ENCODE assay signal across 1 cellular context in the genomic region with DNA sequence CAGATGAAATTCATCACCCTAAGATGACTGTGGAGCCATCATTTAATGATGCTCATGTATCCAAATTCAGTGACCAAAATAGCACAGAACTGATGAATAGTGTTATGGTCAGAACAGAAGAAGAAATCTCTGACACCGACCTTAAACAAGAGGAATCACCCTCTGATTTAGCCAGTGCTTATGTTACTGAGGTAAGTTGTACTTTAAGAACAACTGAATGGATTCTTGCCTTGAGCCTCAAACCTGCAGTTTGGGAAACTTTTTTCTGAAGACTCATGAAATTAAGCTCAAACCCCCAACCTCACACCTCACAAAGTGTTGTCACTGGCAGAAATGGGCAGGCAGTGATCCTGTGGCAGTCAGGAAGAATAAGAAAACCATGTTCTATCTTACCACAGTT.
TF ChIP-seq lines count a peak whose summit lies in the region.

No MANE protein-coding gene starts in this region.

TF ChIP-seq in GM12878, 131 proteins besides CTCF, POLR2A, EP300 and RAD21:
- TF ChIP-seq POLR2AphosphoS5 (IDR thresholded peaks at IDR 0.05; ENCODE audit: low read length) (peak; percentile 35; the same call in 1 of the 2 replicates), CBX3 (IDR thresholded peaks at IDR 0.05; ENCODE audit: borderline replicate concordance, low read depth) (no peak), ZNF384 (IDR thresholded peaks at IDR 0.05; ENCODE audit: borderline replicate concordance, low read depth, low read length) (no peak), E4F1 (IDR thresholded peaks at IDR 0.05; ENCODE audit: borderline replicate concordance, partially characterized antibody) (no peak), POLR2AphosphoS2 (IDR thresholded peaks at IDR 0.05; ENCODE audit: low read depth, low read length) (0 out of 2 replicates have a peak, but pooled peaks have one; percentile 44), SMC3 (IDR thresholded peaks at IDR 0.05; ENCODE audit: borderline replicate concordance, low read length) (no peak), JUNB (IDR thresholded peaks at IDR 0.05) (no peak), CEBPB (IDR thresholded peaks at IDR 0.05; ENCODE audit: borderline replicate concordance in 1 of 2, low read depth in 2 of 2, low read length in 2 of 2) (no peak), CHD1 (IDR thresholded peaks at IDR 0.05; ENCODE audit: low read depth, low read length) (no peak), JUND (IDR thresholded peaks at IDR 0.05; ENCODE audit: low read depth, low read length) (no peak), HDAC2 (IDR thresholded peaks at IDR 0.05) (no peak)
- TF ChIP-seq, protein P1, sequence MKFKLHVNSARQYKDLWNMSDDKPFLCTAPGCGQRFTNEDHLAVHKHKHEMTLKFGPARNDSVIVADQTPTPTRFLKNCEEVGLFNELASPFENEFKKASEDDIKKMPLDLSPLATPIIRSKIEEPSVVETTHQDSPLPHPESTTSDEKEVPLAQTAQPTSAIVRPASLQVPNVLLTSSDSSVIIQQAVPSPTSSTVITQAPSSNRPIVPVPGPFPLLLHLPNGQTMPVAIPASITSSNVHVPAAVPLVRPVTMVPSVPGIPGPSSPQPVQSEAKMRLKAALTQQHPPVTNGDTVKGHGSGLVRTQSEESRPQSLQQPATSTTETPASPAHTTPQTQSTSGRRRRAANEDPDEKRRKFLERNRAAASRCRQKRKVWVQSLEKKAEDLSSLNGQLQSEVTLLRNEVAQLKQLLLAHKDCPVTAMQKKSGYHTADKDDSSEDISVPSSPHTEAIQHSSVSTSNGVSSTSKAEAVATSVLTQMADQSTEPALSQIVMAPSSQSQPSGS (IDR thresholded peaks at IDR 0.05; ENCODE audit: low read length): 0 out of 2 replicates have a peak, but pooled peaks have one; percentile 5
- TF ChIP-seq, protein P2, sequence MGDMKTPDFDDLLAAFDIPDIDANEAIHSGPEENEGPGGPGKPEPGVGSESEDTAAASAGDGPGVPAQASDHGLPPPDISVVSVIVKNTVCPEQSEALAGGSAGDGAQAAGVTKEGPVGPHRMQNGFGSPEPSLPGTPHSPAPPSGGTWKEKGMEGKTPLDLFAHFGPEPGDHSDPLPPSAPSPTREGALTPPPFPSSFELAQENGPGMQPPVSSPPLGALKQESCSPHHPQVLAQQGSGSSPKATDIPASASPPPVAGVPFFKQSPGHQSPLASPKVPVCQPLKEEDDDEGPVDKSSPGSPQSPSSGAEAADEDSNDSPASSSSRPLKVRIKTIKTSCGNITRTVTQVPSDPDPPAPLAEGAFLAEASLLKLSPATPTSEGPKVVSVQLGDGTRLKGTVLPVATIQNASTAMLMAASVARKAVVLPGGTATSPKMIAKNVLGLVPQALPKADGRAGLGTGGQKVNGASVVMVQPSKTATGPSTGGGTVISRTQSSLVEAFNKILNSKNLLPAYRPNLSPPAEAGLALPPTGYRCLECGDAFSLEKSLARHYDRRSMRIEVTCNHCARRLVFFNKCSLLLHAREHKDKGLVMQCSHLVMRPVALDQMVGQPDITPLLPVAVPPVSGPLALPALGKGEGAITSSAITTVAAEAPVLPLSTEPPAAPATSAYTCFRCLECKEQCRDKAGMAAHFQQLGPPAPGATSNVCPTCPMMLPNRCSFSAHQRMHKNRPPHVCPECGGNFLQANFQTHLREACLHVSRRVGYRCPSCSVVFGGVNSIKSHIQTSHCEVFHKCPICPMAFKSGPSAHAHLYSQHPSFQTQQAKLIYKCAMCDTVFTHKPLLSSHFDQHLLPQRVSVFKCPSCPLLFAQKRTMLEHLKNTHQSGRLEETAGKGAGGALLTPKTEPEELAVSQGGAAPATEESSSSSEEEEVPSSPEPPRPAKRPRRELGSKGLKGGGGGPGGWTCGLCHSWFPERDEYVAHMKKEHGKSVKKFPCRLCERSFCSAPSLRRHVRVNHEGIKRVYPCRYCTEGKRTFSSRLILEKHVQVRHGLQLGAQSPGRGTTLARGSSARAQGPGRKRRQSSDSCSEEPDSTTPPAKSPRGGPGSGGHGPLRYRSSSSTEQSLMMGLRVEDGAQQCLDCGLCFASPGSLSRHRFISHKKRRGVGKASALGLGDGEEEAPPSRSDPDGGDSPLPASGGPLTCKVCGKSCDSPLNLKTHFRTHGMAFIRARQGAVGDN (IDR thresholded peaks at IDR 0.05): no peak
TF ChIP-seq in GM12878: peak in this region for 3.
